21 cellular contexts compared by ENCODE assay signal in the genomic region with DNA sequence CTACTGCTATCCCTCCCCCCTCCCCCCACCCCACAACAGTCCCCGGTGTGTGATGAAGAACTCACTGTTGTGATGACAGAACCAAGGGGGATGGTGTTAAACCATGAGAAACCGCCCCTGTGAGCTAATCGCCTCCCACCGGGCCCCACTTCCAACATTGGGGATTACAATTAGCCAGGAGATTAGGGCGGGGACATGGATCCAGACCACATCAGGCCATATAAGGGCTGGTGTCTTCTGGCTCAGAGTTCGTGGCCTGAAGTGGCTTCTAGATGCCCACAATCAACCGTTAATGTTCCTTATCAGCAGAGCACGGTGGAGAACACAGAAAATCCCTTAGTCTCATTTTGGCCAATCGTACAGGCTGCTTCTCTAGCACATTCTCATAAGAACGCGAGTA. TPM values are rescaled to one million over a fixed set of nuclear protein-coding genes. Genes with fewer than 3 reads are reported as not detected.
DNase-seq lines count a peak whose midpoint lies in the region; ATAC-seq, FAIRE-seq and TF ChIP-seq lines count a peak whose summit lies in the region.
"Had no signal": no experiment of that assay in that cellular context is flagged by ENCODE, and none has a peak within 500 bp of the region (broad histone marks: within the 10 kb centered on the region; RNA-seq: fewer than 3 reads in every experiment).

No MANE protein-coding gene starts in this region.

- no peaks in the 10 kb centered on the region for H3K9me3 ChIP-seq in K562 (replicated peaks; ENCODE audit: control insufficient read depth, insufficient read depth, low read depth, low read length)
- H3K9me3 ChIP-seq: BLaER1 had no signal

- no TSS peak for BruUV-seq in K562 (replicated peaks; lab: Mats Ljungman, UMichigan)

- POLR2A ChIA-PET in K562 (lab: Yijun Ruan, JAX), result interaction anchor here (0.6 kb wide), 1 partner anchor 706 kb away, joined by 3 read pairs; no protein-coding TSS in a partner anchor

- intact Hi-C loops in K562 (cut with micrococcal nuclease), result loop anchor here (10.0 kb wide), 1 partner anchor 165 kb away; no protein-coding TSS in a partner anchor

- no peaks in the 10 kb centered on the region for H3K36me3 ChIP-seq in K562 (ENCODE audit: control insufficient read depth, insufficient read depth, low read length)
- H3K36me3 ChIP-seq: BLaER1 had no signal

- H3K9me1 ChIP-seq in K562 (ENCODE audit: control insufficient read depth, insufficient read depth, low read length), result no peaks in the 10 kb centered on the region

- WGBS in K562 (ENCODE audit: insufficient coverage, low coverage, missing lambda C conversion rate), result 3% methylated on average over 11 of the region's 11 CpGs

- CTCF ChIA-PET in K562 (lab: Yijun Ruan, JAX; ENCODE audit: low intra/inter-chr PET ratio), result no interaction called here

- H3K4me3 ChIP-seq in K562, result no peak overlapping the region
- H3K4me3 ChIP-seq: BLaER1 had no signal

- FAIRE-seq in K562 (lab: Jason Lieb, UNC), result no peak
- FAIRE-seq: G401.6, GM12892, GM19239 had no signal

- no peak overlapping the region for H3K4me2 ChIP-seq in K562 (ENCODE audit: insufficient read depth, low read length)
- H3K4me2 ChIP-seq: BLaER1 had no signal

- DNase-seq in DMS 273 (lab: John Stamatoyannopoulos, UW; ENCODE audit: unreplicated experiment), result peak; percentile 27
- no peak for DNase-seq in DMS 273 treated with DMSO at 0.1 percent for 48 hours (lab: John Stamatoyannopoulos, UW)
- peak; percentile 84 for DNase-seq in NCI-H82 (lab: John Stamatoyannopoulos, UW)
- DNase-seq in K562 (ENCODE audit: extremely low read depth in 1 of 4, low spot score in 3 of 4), result no peak
- DNase-seq in left lobe of liver (ENCODE audit: low spot score), result peak; percentile 16
- DNase-seq in NCI-H1417 treated with DMSO at 0.1 percent for 48 hours (lab: John Stamatoyannopoulos, UW), result no peak
- DNase-seq in ACHN, result no peak
- DNase-seq: AML-193; Calu3; CD8-positive, alpha-beta memory T cell; DMS153; EL had no signal

- no peak overlapping the region for H2AFZ ChIP-seq in K562 (ENCODE audit: low read depth, low read length)

- H3K9ac ChIP-seq in K562 (ENCODE audit: insufficient read depth in 1 of 2, low read depth in 2 of 2, low read length in 2 of 2), result no peak overlapping the region
- H3K9ac ChIP-seq: BLaER1 had no signal

- no peak for TF ChIP-seq POLR2A in K562 (conservative IDR thresholded peaks at IDR 0.05)

- TF ChIP-seq CTCF in K562 (IDR thresholded peaks at IDR 0.05 in 2 of 3, conservative IDR thresholded peaks at IDR 0.05 in 1 of 3; ENCODE audit: insufficient read depth in 2 of 3, low read depth in 1 of 3, low read length in 3 of 3), result no peak

- TF ChIP-seq RAD21 in K562 (CRISPR knock-in tag; conservative IDR thresholded peaks at IDR 0.05 in 1 of 2, IDR thresholded peaks at IDR 0.05 in 1 of 2), result no peak

- H3K27me3 ChIP-seq in K562 (ENCODE audit: control insufficient read depth in 2 of 2, insufficient read depth in 2 of 2, low read length in 2 of 2), result peaks cover 19 to 35% of the 10 kb centered on the region in 2 experiments
- H3K27me3 ChIP-seq: BLaER1 had no signal

- H4K20me1 ChIP-seq in K562 (replicated peaks; ENCODE audit: control insufficient read depth, insufficient read depth, low read length), result no peaks in the 10 kb centered on the region
- H4K20me1 ChIP-seq: BLaER1 had no signal

- H3K27ac ChIP-seq in K562 (ENCODE audit: extremely low read depth, low read depth, low read length), result no peak overlapping the region
- H3K27ac ChIP-seq: 22Rv1, BLaER1 had no signal

- in situ Hi-C loops in K562 (cut with MboI) (no loop called here), ACHN (cut with HindIII; ENCODE audit: low pct_ligation_motif_present, low pct_unique_long_range_greater_than_20kb, low sequenced_read_pairs) (no loop called here)

- H3K79me2 ChIP-seq in K562 (ENCODE audit: control insufficient read depth, insufficient read depth, low read length), result no peaks in the 10 kb centered on the region

- no peak for TF ChIP-seq EP300 in K562 (IDR thresholded peaks at IDR 0.05; ENCODE audit: low read length)

- H3K4me1 ChIP-seq in K562 (replicated peaks in 1 of 2; ENCODE audit: control insufficient read depth in 2 of 2, insufficient read depth in 2 of 2, low read length in 2 of 2), result no peaks in the 10 kb centered on the region

- ATAC-seq in K562 (peak; percentile 48; the same call in 2 of the 3 replicates), left lobe of liver (no peak), HG02798 (IDR thresholded peaks at IDR 0.05; ENCODE audit: poor library complexity, unreplicated experiment) (no peak)
- ATAC-seq: HCT116 had no signal

TF ChIP-seq in K562, 482 proteins besides CTCF, POLR2A, EP300 and RAD21:
- TF ChIP-seq PHF21A (IDR thresholded peaks at IDR 0.05; ENCODE audit: borderline replicate concordance, low read depth) (no peak), SRF (CRISPR knock-in tag; IDR thresholded peaks at IDR 0.05) (peak in 1 of 2 experiments; percentile 64; a peak in 1 of 4 replicates), ILF3 (IDR thresholded peaks at IDR 0.05; ENCODE audit: borderline replicate concordance) (no peak), POLR2H (tag; IDR thresholded peaks at IDR 0.05; ENCODE audit: low read depth) (no peak), ESRRB (CRISPR knock-in tag; IDR thresholded peaks at IDR 0.05; ENCODE audit: borderline replicate concordance) (no peak), CTBP1 (IDR thresholded peaks at IDR 0.05; ENCODE audit: borderline replicate concordance) (no peak), ASH1L (IDR thresholded peaks at IDR 0.05; ENCODE audit: borderline replicate concordance, low read depth, partially characterized antibody) (no peak), ZNF830 (CRISPR knock-in tag; IDR thresholded peaks at IDR 0.05) (no peak), ARNT (IDR thresholded peaks at IDR 0.05) (peak in 1 of 2 experiments; percentile 72; a peak in 1 of 4 replicates), ZNF263 (CRISPR knock-in tag; IDR thresholded peaks at IDR 0.05; ENCODE audit: borderline replicate concordance) (no peak)
- TF ChIP-seq, protein P1, sequence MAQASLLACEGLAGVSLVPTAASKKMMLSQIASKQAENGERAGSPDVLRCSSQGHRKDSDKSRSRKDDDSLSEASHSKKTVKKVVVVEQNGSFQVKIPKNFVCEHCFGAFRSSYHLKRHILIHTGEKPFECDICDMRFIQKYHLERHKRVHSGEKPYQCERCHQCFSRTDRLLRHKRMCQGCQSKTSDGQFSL (CRISPR knock-in tag; IDR thresholded peaks at IDR 0.05), result no peak
- TF ChIP-seq, protein P1 (tag; IDR thresholded peaks at IDR 0.05), result no peak
- TF ChIP-seq, protein P2, sequence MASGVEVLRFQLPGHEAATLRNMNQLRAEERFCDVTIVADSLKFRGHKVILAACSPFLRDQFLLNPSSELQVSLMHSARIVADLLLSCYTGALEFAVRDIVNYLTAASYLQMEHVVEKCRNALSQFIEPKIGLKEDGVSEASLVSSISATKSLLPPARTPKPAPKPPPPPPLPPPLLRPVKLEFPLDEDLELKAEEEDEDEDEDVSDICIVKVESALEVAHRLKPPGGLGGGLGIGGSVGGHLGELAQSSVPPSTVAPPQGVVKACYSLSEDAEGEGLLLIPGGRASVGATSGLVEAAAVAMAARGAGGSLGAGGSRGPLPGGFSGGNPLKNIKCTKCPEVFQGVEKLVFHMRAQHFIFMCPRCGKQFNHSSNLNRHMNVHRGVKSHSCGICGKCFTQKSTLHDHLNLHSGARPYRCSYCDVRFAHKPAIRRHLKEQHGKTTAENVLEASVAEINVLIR (CRISPR knock-in tag; IDR thresholded peaks at IDR 0.05), result no peak
- TF ChIP-seq, protein P3, sequence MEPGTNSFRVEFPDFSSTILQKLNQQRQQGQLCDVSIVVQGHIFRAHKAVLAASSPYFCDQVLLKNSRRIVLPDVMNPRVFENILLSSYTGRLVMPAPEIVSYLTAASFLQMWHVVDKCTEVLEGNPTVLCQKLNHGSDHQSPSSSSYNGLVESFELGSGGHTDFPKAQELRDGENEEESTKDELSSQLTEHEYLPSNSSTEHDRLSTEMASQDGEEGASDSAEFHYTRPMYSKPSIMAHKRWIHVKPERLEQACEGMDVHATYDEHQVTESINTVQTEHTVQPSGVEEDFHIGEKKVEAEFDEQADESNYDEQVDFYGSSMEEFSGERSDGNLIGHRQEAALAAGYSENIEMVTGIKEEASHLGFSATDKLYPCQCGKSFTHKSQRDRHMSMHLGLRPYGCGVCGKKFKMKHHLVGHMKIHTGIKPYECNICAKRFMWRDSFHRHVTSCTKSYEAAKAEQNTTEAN (CRISPR knock-in tag; IDR thresholded peaks at IDR 0.05), result no peak

RNA-seq across cellular contexts. Expression of a gene that starts 11.0 kb away (rescaled TPM):
- not detected in 2 replicates for total RNA-seq in K562 (2011; cell fraction: chromatin; rRNA removed; ENCODE audit: low replicate concordance)
- total RNA-seq in K562 (2011; cell fraction: nucleolus; rRNA removed), result not detected in 2 replicates
- not detected in 2 replicates for total RNA-seq in K562 (2011; cell fraction: nucleoplasm; rRNA removed)
- not detected in 2 replicates for total RNA-seq in K562 (2014; rRNA removed)
- total RNA-seq in K562 (2014; rRNA removed; fragmentation: Illumina TruSeq; extraction: Trizol), result not detected in 2 replicates
- total RNA-seq in K562 (2015; rRNA removed; fragmentation: Illumina TruSeq; extraction: Trizol), result not detected in 2 replicates
- not detected in 2 replicates for total RNA-seq in K562 (2021)
- not detected in 2 replicates for polyA plus RNA-seq in K562 (2011; rRNA removed)
- not detected in 2 replicates for polyA plus RNA-seq in K562 (2011; cell fraction: cytosol; rRNA removed)
- not detected in 2 replicates for polyA plus RNA-seq in K562 (2011; cell fraction: nucleus; rRNA removed)
- not detected in 2 replicates for polyA plus RNA-seq in K562 (2012)
- polyA plus RNA-seq in K562 (2014; fragmentation: Illumina TruSeq; extraction: Trizol), result not detected in 2 replicates
- polyA plus RNA-seq in K562 (2014; fragmentation: Nextera tagmentation; extraction: Ambion mirVana), result not detected
- not detected in 2 replicates for polyA plus RNA-seq in K562 (2014; rRNA removed)
- polyA minus RNA-seq in K562 (2011; rRNA and poly(A)+ RNA removed), result not detected in 2 replicates
- polyA minus RNA-seq in K562 (2011; cell fraction: cytosol; rRNA and poly(A)+ RNA removed), result not detected in 2 replicates
- polyA minus RNA-seq in K562 (2011; cell fraction: nucleus; rRNA and poly(A)+ RNA removed), result not detected in 2 replicates
- total RNA-seq in left lobe of liver, result not detected
- total RNA-seq: A673; Calu3; CD8-positive, alpha-beta memory T cell; H4 had no signal
- polyA plus RNA-seq: CD8-positive, alpha-beta memory T cell had no signal

Comparison
In these comparisons a context has a peak if more than half of its experiments do, and no peak if none do; other contexts are left out.
1. DNase-seq: peak in DMS 273 (single experiment), NCI-H82 (single experiment) and left lobe of liver (single experiment); none in DMS 273 treated with DMSO at 0.1 percent for 48 hours (single experiment), K562 (0 of 4), NCI-H1417 treated with DMSO at 0.1 percent for 48 hours (single experiment) and ACHN (single experiment).